ENCODE assay signal across 9 cellular contexts in genomic region chr4:77021614-77022089, GRCh38. TPM values are rescaled to one million over a fixed set of nuclear protein-coding genes. Genes with fewer than 3 reads are reported as not detected.
DNase-seq lines count a peak whose midpoint lies in the region; ATAC-seq and TF ChIP-seq lines count a peak whose summit lies in the region.
"Had no signal": no experiment of that assay in that cellular context is flagged by ENCODE, and none has a peak within 500 bp of the region (broad histone marks: within the 10 kb centered on the region; RNA-seq: fewer than 3 reads in every experiment).

No MANE protein-coding gene starts in this region.

- no peaks in the 10 kb centered on the region for H3K9me2 ChIP-seq in MM.1S (replicated peaks; ENCODE audit: insufficient read depth, low read length)

- H3K4me1 Mint-ChIP-seq in chondrocyte (ENCODE audit: low read depth) = peaks cover 58% of the 10 kb centered on the region
- H3K4me1 Mint-ChIP-seq in activated naive CD8-positive, alpha-beta T cell treated with anti-CD3 and anti-CD28 coated beads for 36 hours = peaks cover 24% of the 10 kb centered on the region

- H3K27me3 ChIP-seq in HUES6 (ENCODE audit: control insufficient read depth, insufficient read depth, low read length) = no peaks in the 10 kb centered on the region
- H3K27me3 ChIP-seq in stomach = no peaks in the 10 kb centered on the region
- no peaks in the 10 kb centered on the region for H3K27me3 ChIP-seq in MM.1S (replicated peaks; ENCODE audit: insufficient read depth, low read length)

- no peak for TF ChIP-seq EP300 in stomach (IDR thresholded peaks at IDR 0.05)

- H3K4me3 Mint-ChIP-seq in chondrocyte (ENCODE audit: unreplicated experiment) = peak overlapping the region; percentile 33
- H3K4me3 Mint-ChIP-seq in activated naive CD8-positive, alpha-beta T cell treated with anti-CD3 and anti-CD28 coated beads for 36 hours = no peak overlapping the region

- no peaks in the 10 kb centered on the region for H3K27me3 Mint-ChIP-seq in chondrocyte (ENCODE audit: low read depth)
- H3K27me3 Mint-ChIP-seq in activated naive CD8-positive, alpha-beta T cell treated with anti-CD3 and anti-CD28 coated beads for 36 hours = no peaks in the 10 kb centered on the region

- no peaks in the 10 kb centered on the region for H4K20me1 ChIP-seq in MM.1S (ENCODE audit: insufficient read depth, low read length)

- H3K27ac ChIP-seq in HUES6 (ENCODE audit: low read depth, low read length) (peak overlapping the region; percentile 59), stomach (peak overlapping the region; percentile 21 to 52 (median 49)), MM.1S (ENCODE audit: low read length) (no peak overlapping the region)

- H2AFZ ChIP-seq in MM.1S (ENCODE audit: low read length) = no peak overlapping the region

- no peaks in the 10 kb centered on the region for H3F3A ChIP-seq in MM.1S (ENCODE audit: insufficient read depth, low read length)

- peaks cover 69% of the 10 kb centered on the region for H3K36me3 Mint-ChIP-seq in chondrocyte (ENCODE audit: low read depth)
- peaks cover 61% of the 10 kb centered on the region for H3K36me3 Mint-ChIP-seq in activated naive CD8-positive, alpha-beta T cell treated with anti-CD3 and anti-CD28 coated beads for 36 hours

- WGBS in stomach, 5 donors = 20 to 46% (median 33%) methylated on average over 5 of the region's 5 CpGs

- no peak overlapping the region for H3K4me2 ChIP-seq in MM.1S (ENCODE audit: low read depth, low read length)

- DNase-seq in chondrocyte (ENCODE audit: low spot score) (no peak), iris pigment epithelial cell (ENCODE audit: low read depth) (peak; percentile 96), stomach (peak; percentile 34), MM.1S (no peak)
- no peak for DNase-seq in activated naive CD8-positive, alpha-beta T cell treated with anti-CD3 and anti-CD28 coated beads for 36 hours
- DNase-seq: NCI-H1105 had no signal

- ATAC-seq in GM18498 (IDR thresholded peaks at IDR 0.05; ENCODE audit: unreplicated experiment) (no peak), HG02970 (IDR thresholded peaks at IDR 0.05; ENCODE audit: low FRiP score, unreplicated experiment) (no peak)

- H3K36me3 ChIP-seq in HUES6 (ENCODE audit: control insufficient read depth, insufficient read depth, low read length) = peaks cover 76% of the 10 kb centered on the region
- peaks cover 6 to 80% (median 69%) of the 10 kb centered on the region in 4 donors for H3K36me3 ChIP-seq in stomach
- peaks cover 4% of the 10 kb centered on the region; the same call in 1 of the 2 replicates for H3K36me3 ChIP-seq in MM.1S (replicated peaks; ENCODE audit: insufficient read depth, low read length)

- no peaks in the 10 kb centered on the region for H3K79me2 ChIP-seq in MM.1S (ENCODE audit: low read length)

- H3K4me3 ChIP-seq in HUES6 (ENCODE audit: low read depth, low read length) (no peak overlapping the region), stomach (no peak overlapping the region), MM.1S (ENCODE audit: low read length) (no peak overlapping the region)

- H3K9ac ChIP-seq in HUES6 (ENCODE audit: low read length) (no peak overlapping the region), MM.1S (ENCODE audit: low read length) (no peak overlapping the region)

- TF ChIP-seq POLR2A in stomach (IDR thresholded peaks at IDR 0.05) = no peak

- intact Hi-C loops in stomach (cut with DNase I; ENCODE audit: low total_unique reads) = no loop called here

- TF ChIP-seq CTCF in chondrocyte (IDR thresholded peaks at IDR 0.05) (no peak), stomach (IDR thresholded peaks at IDR 0.05) (no peak), MM.1S (IDR thresholded peaks at IDR 0.05; ENCODE audit: low read length) (no peak)

- H3K4me1 ChIP-seq in HUES6 (ENCODE audit: control insufficient read depth, insufficient read depth, low read length) (peaks cover 24% of the 10 kb centered on the region), stomach (peaks cover 0 to 31% (median 19%) of the 10 kb centered on the region in 4 donors), MM.1S (ENCODE audit: low read length) (no peaks in the 10 kb centered on the region)

- H3K9me3 Mint-ChIP-seq in chondrocyte (ENCODE audit: low read depth) = no peaks in the 10 kb centered on the region
- no peaks in the 10 kb centered on the region for H3K9me3 Mint-ChIP-seq in activated naive CD8-positive, alpha-beta T cell treated with anti-CD3 and anti-CD28 coated beads for 36 hours

- H3K9me3 ChIP-seq in HUES6 (ENCODE audit: control insufficient read depth, insufficient read depth, low read depth, low read length) = no peaks in the 10 kb centered on the region
- no peaks in the 10 kb centered on the region for H3K9me3 ChIP-seq in stomach
- H3K9me3 ChIP-seq in MM.1S (replicated peaks; ENCODE audit: insufficient read depth, low read length) = no peaks in the 10 kb centered on the region

- H3K27ac Mint-ChIP-seq in chondrocyte (ENCODE audit: unreplicated experiment) = peak overlapping the region; percentile 95
- H3K27ac Mint-ChIP-seq in activated naive CD8-positive, alpha-beta T cell treated with anti-CD3 and anti-CD28 coated beads for 36 hours = no peak overlapping the region

RNA-seq across cellular contexts. Expression of gene CCNI, which starts 54.1 kb away (rescaled TPM):
- total RNA-seq in chondrocyte = 219 to 224 TPM (median 220 TPM) in 3 replicates
- 100 to 1,000 TPM in 4 of 5 donors, 10 to 100 TPM in 1; 43.4 to 203 (median 121) TPM for total RNA-seq in stomach
- 100 to 1,000 TPM; 133 to 278 (median 155) TPM for polyA plus RNA-seq in stomach
- 100 to 1,000 TPM; 230 to 237 TPM for total RNA-seq in activated naive CD8-positive, alpha-beta T cell treated with anti-CD3 and anti-CD28 coated beads for 36 hours

Comparison
In these comparisons a context has a peak if more than half of its experiments do, and no peak if none do; other contexts are left out.
1. DNase-seq: peak in iris pigment epithelial cell (single experiment) and stomach (single experiment); none in chondrocyte (single experiment), activated naive CD8-positive, alpha-beta T cell treated with anti-CD3 and anti-CD28 coated beads for 36 hours (single experiment) and MM.1S (single experiment).